Comparison of ENCODE assay signal across 7 cellular contexts in the genomic region with DNA sequence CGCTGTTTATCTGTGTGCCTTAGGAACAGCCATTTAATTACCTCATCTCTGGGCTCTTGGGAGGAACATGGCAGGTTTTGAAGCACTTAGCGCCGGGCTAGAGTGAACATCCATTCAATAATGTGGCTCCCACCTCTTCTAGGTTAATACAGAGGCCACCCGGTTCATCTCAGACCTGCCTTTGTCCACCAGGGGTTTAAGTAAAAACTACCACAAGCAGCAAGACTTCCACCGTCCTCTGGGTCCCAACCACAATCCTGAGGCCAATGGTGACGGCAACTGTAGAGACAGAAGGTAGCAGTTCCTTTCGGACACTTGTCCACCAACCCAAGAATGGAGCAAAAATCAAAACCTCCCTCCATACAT. TPM values are rescaled to one million over a fixed set of nuclear protein-coding genes. Genes with fewer than 3 reads are reported as not detected.
DNase-seq lines count a peak whose midpoint lies in the region; ATAC-seq and TF ChIP-seq lines count a peak whose summit lies in the region.

No MANE protein-coding gene starts in this region.

- POLR2A ChIA-PET in HEK293 (lab: Yijun Ruan, JAX): interaction anchor here (1.0 to 2.4 kb wide), 7 partner anchors 9 to 518 kb away, joined by 3 to 24 read pairs (median 4); partner anchors contain the start of gene KIF17

- H3K4me3 ChIP-seq in HEK293 (ENCODE audit: low read depth, low read length) (peak overlapping the region; percentile 81), WERI-Rb-1 (ENCODE audit: low read depth, low read length) (peak overlapping the region; percentile 97), right cardiac atrium (ENCODE audit: low read length) (peak overlapping the region; percentile 52), spleen (peak overlapping the region; percentile 81 to 99 (median 93))

- ATAC-seq in right cardiac atrium: no peak
- ATAC-seq in HG02884 (IDR thresholded peaks at IDR 0.05; ENCODE audit: unreplicated experiment): no peak
- no peak for ATAC-seq in GM21825 (IDR thresholded peaks at IDR 0.05; ENCODE audit: unreplicated experiment)

- DNase-seq in WERI-Rb-1 (no peak), right cardiac atrium (no peak), spleen (no peak)
- DNase-seq in stimulated activated CD4-positive, alpha-beta T cell treated with anti-CD3 and anti-CD28 coated beads, Interleukin-4, amount 100 ng/mL, for 24 hours: no peak

- H3K9me3 ChIP-seq in HEK293 (ENCODE audit: control insufficient read depth, insufficient read depth, low read depth, low read length) (no peaks in the 10 kb centered on the region), WERI-Rb-1 (ENCODE audit: severe bottlenecking) (no peaks in the 10 kb centered on the region), right cardiac atrium (ENCODE audit: control insufficient read depth, low read length) (no peaks in the 10 kb centered on the region), spleen (no peaks in the 10 kb centered on the region)

- H3K27me3 ChIP-seq in WERI-Rb-1 (ENCODE audit: insufficient read depth, low read depth, severe bottlenecking) (no peaks in the 10 kb centered on the region), right cardiac atrium (ENCODE audit: control insufficient read depth, insufficient read depth) (no peaks in the 10 kb centered on the region), spleen (replicated peaks in 1 of 7) (no peaks in the 10 kb centered on the region)

- H3K27ac ChIP-seq in HEK293 (ENCODE audit: extremely low read depth, low read depth, low read length): peak overlapping the region; percentile 48; the same call in 1 of the 2 replicates
- H3K27ac ChIP-seq in WERI-Rb-1: peak overlapping the region; percentile 85
- H3K27ac ChIP-seq in right cardiac atrium (ENCODE audit: low read length): peak overlapping the region; percentile 94
- peak overlapping the region; percentile 79 to 92 (median 88) for H3K27ac ChIP-seq in spleen

- no peak for TF ChIP-seq POLR2A in spleen (IDR thresholded peaks at IDR 0.05)

- intact Hi-C loops in right cardiac atrium (cut with DNase I) (no loop called here), spleen (cut with DNase I; ENCODE audit: low total_unique reads) (no loop called here)

- H3K36me3 ChIP-seq in HEK293 (ENCODE audit: control insufficient read depth in 2 of 2, insufficient read depth in 1 of 2, low read length in 2 of 2) (peaks cover 9 to 31% of the 10 kb centered on the region in 2 experiments; a peak in 2 of 3 replicates), WERI-Rb-1 (peaks cover 27% of the 10 kb centered on the region), spleen (peaks cover 0 to 35% (median 14%) of the 10 kb centered on the region in 6 donors)

- WGBS in right cardiac atrium: 52% methylated on average over 7 of the region's 7 CpGs
- WGBS in spleen, 5 donors: 58 to 70% (median 64%) methylated on average over 6 to 7 of the region's 7 CpGs

- CTCF ChIA-PET in HEK293 (lab: Yijun Ruan, JAX): interaction anchor here (1.0 to 1.7 kb wide), 2 partner anchors 29 to 34 kb away, joined by 5 to 12 read pairs; partner anchors contain the start of gene PINK1

- no peak for TF ChIP-seq CTCF in HEK293 (tag by site-specific recombination; IDR thresholded peaks at IDR 0.05)
- no peak for TF ChIP-seq CTCF in WERI-Rb-1 (IDR thresholded peaks at IDR 0.05; ENCODE audit: low read depth, low read length)
- TF ChIP-seq CTCF in spleen (IDR thresholded peaks at IDR 0.05 in 8 of 11, conservative IDR thresholded peaks at IDR 0.05 in 3 of 11): no peak

- H3K4me1 ChIP-seq in HEK293 (ENCODE audit: control insufficient read depth, insufficient read depth, low read length): no peaks in the 10 kb centered on the region
- no peaks in the 10 kb centered on the region for H3K4me1 ChIP-seq in right cardiac atrium (ENCODE audit: control insufficient read depth, insufficient read depth, low read length)
- H3K4me1 ChIP-seq in spleen: peaks cover 26 to 96% (median 60%) of the 10 kb centered on the region in 6 donors

TF ChIP-seq in HEK293, 187 proteins besides CTCF, POLR2A, EP300 and RAD21:
- TF ChIP-seq ZNF747 (tag by site-specific recombination; IDR thresholded peaks at IDR 0.05): no peak
- TF ChIP-seq ZNF362 (tag by site-specific recombination; IDR thresholded peaks at IDR 0.05): no peak
- TF ChIP-seq, protein P1, sequence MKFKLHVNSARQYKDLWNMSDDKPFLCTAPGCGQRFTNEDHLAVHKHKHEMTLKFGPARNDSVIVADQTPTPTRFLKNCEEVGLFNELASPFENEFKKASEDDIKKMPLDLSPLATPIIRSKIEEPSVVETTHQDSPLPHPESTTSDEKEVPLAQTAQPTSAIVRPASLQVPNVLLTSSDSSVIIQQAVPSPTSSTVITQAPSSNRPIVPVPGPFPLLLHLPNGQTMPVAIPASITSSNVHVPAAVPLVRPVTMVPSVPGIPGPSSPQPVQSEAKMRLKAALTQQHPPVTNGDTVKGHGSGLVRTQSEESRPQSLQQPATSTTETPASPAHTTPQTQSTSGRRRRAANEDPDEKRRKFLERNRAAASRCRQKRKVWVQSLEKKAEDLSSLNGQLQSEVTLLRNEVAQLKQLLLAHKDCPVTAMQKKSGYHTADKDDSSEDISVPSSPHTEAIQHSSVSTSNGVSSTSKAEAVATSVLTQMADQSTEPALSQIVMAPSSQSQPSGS (tag by site-specific recombination; IDR thresholded peaks at IDR 0.05; ENCODE audit: low read depth): 0 out of 2 replicates have a peak, but pooled peaks have one; percentile 3
- no peak for TF ChIP-seq ZNF416 (tag by site-specific recombination; IDR thresholded peaks at IDR 0.05)

RNA-seq across cellular contexts. Expression of gene DDOST, which starts 0.9 kb away (rescaled TPM):
- total RNA-seq in right cardiac atrium (100 to 1,000 TPM; 107 to 143 (median 124) TPM), spleen (100 to 1,000 TPM; 121 to 194 (median 163) TPM)
- polyA plus RNA-seq in right cardiac atrium (123 TPM), spleen (100 to 1,000 TPM; 107 to 139 (median 114) TPM)

RNA-seq across cellular contexts. Expression of gene PINK1, which starts 28.8 kb away (rescaled TPM):
- total RNA-seq in right cardiac atrium (100 to 1,000 TPM; 143 to 161 (median 156) TPM), spleen (10 to 100 TPM; 34.3 to 73.4 (median 52.9) TPM)
- polyA plus RNA-seq in right cardiac atrium (215 TPM), spleen (10 to 100 TPM; 20.3 to 42.8 (median 23.3) TPM)

RNA-seq across cellular contexts. Expression of gene KIF17, which starts 55.7 kb away (rescaled TPM):
- total RNA-seq in right cardiac atrium (1 to 10 TPM; 2.0 to 4.8 (median 3.6) TPM), spleen (10 to 100 TPM; 15.4 to 82.2 (median 57.6) TPM)
- polyA plus RNA-seq in right cardiac atrium (6.4 TPM), spleen (10 to 100 TPM in 1 of 3 donors, 1 to 10 TPM in 2; 8.3 to 41.4 (median 8.7) TPM)
